Comparison of ENCODE assay signal across 21 cellular contexts in the genomic region with DNA sequence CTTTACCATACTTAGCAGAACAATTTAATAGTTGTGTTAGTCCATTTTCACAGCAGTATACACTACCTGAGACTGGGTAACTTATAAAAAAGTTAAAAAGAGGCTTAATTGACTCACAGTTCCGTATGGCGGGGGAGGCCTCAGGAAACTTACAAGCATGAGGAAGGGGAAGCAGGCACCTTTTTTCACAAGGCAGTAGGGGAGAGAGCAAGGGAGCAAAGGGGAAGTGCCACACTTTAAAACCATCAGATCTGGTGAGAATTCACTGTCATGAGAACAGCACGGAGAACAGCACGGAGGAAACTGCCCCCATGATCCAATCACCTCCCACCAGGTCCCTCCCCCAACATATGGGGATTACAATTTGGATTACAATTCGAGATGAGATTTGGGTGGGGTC.
"Had no signal": no experiment of that assay in that cellular context is flagged by ENCODE, and none has a peak within 500 bp of the region (broad histone marks: within the 10 kb centered on the region; RNA-seq: fewer than 3 reads in every experiment).

No MANE protein-coding gene starts in this region.

- H3K36me3 Mint-ChIP-seq: activated naive CD8-positive, alpha-beta T cell treated with anti-CD3 and anti-CD28 coated beads, Interleukin-2, amount 10 ng/mL, durations not matched to agents 7 days and 5 days had no signal

- H3K4me3 ChIP-seq: breast epithelium, coronary artery, heart left ventricle, tibial nerve had no signal

- H3K27ac ChIP-seq: breast epithelium, coronary artery, epithelial cell of prostate, parathyroid adenoma, tibial nerve had no signal

- H3K4me1 Mint-ChIP-seq: activated naive CD8-positive, alpha-beta T cell treated with anti-CD3 and anti-CD28 coated beads, Interleukin-2, amount 10 ng/mL, durations not matched to agents 7 days and 5 days; nephron; stimulated activated naive CD8-positive, alpha-beta T cell treated with anti-CD3 and anti-CD28 coated beads, Interleukin-15, amount 100 ng/mL, for 72 hours had no signal

- H3K4me3 Mint-ChIP-seq: activated naive CD4-positive, alpha-beta T cell treated with anti-CD3 and anti-CD28 coated beads for 36 hours; activated naive CD8-positive, alpha-beta T cell treated with anti-CD3 and anti-CD28 coated beads, Interleukin-2, amount 10 ng/mL, durations not matched to agents 7 days and 5 days; nephron; stimulated activated naive CD8-positive, alpha-beta T cell treated with anti-CD3 and anti-CD28 coated beads, Interleukin-15, amount 100 ng/mL, for 72 hours had no signal

- DNase-seq: activated CD4-positive, alpha-beta T cell treated with anti-CD3 and anti-CD28 coated beads, Interleukin-2, amount 50 U/mL, for 48 hours; activated CD8-positive, alpha-beta memory T cell treated with anti-CD3 and anti-CD28 coated beads, Interleukin-2, amount 50 U/mL, for 48 hours; activated naive CD4-positive, alpha-beta T cell treated with anti-CD3 and anti-CD28 coated beads for 36 hours; activated naive CD8-positive, alpha-beta T cell treated with anti-CD3 and anti-CD28 coated beads, Interleukin-2, amount 10 ng/mL, durations not matched to agents 7 days and 5 days; activated T-cell treated with anti-CD3 and anti-CD28 coated beads, Interleukin-2, amount 50 U/mL, for 48 hours; amniotic stem cell; cerebellar nuclear complex; heart left ventricle; islet precursor cell; left cardiac atrium; nucleus accumbens; right cardiac atrium; stimulated activated CD4-positive, alpha-beta T cell treated with anti-CD3 and anti-CD28 coated beads, Interleukin-12 subunit alpha, Interleukin-12 subunit beta, amount 100 ng/mL, for 4 hours; stimulated activated CD4-positive, alpha-beta T cell treated with anti-CD3 and anti-CD28 coated beads, Interleukin-4, amount 100 ng/mL, for 4 hours; stimulated activated naive CD8-positive, alpha-beta T cell treated with anti-CD3 and anti-CD28 coated beads, Interleukin-15, amount 100 ng/mL, for 72 hours had no signal

- H3K27ac Mint-ChIP-seq: activated naive CD4-positive, alpha-beta T cell treated with anti-CD3 and anti-CD28 coated beads for 36 hours; activated naive CD8-positive, alpha-beta T cell treated with anti-CD3 and anti-CD28 coated beads, Interleukin-2, amount 10 ng/mL, durations not matched to agents 7 days and 5 days; nephron had no signal

- H3K27me3 Mint-ChIP-seq: activated naive CD8-positive, alpha-beta T cell treated with anti-CD3 and anti-CD28 coated beads, Interleukin-2, amount 10 ng/mL, durations not matched to agents 7 days and 5 days; stimulated activated naive CD8-positive, alpha-beta T cell treated with anti-CD3 and anti-CD28 coated beads, Interleukin-15, amount 100 ng/mL, for 72 hours had no signal

- H3K4me1 ChIP-seq: breast epithelium, heart left ventricle, parathyroid adenoma, tibial nerve had no signal

- H3K9me3 ChIP-seq: breast epithelium, heart left ventricle, tibial nerve had no signal

- ATAC-seq: heart left ventricle; left cardiac atrium; right cardiac atrium; stimulated activated naive CD8-positive, alpha-beta T cell treated with anti-CD3 and anti-CD28 coated beads, Interleukin-15, amount 100 ng/mL, for 72 hours had no signal

- H3K27me3 ChIP-seq: breast epithelium, heart left ventricle, tibial nerve had no signal

- H3K36me3 ChIP-seq: breast epithelium, heart left ventricle, tibial nerve had no signal

- H3K9me3 Mint-ChIP-seq: activated naive CD4-positive, alpha-beta T cell treated with anti-CD3 and anti-CD28 coated beads for 36 hours; activated naive CD8-positive, alpha-beta T cell treated with anti-CD3 and anti-CD28 coated beads, Interleukin-2, amount 10 ng/mL, durations not matched to agents 7 days and 5 days; nephron; stimulated activated naive CD8-positive, alpha-beta T cell treated with anti-CD3 and anti-CD28 coated beads, Interleukin-15, amount 100 ng/mL, for 72 hours had no signal
